13 cellular contexts compared by ENCODE assay signal in genomic region chr3:68088216-68088615, GRCh38.
A peak's percentile ranks its signal among the peaks of the same experiment; 100 is the strongest.
DNase-seq lines count a peak whose midpoint lies in the region; ATAC-seq and TF ChIP-seq lines count a peak whose summit lies in the region.
"Had no signal": no experiment of that assay in that cellular context is flagged by ENCODE, and none has a peak within 500 bp of the region (broad histone marks: within the 10 kb centered on the region; RNA-seq: fewer than 3 reads in every experiment).

No MANE protein-coding gene starts in this region.

- H4K20me1 ChIP-seq in BLaER1 treated with 17β-estradiol and CSF1 and Interleukin-3, amounts not matched to agents 10 nM and 100 nM: no peaks in the 10 kb centered on the region

- TF ChIP-seq CTCF in prostate gland (IDR thresholded peaks at IDR 0.05): no peak

- intact Hi-C loops in activated T-helper 1 cell treated with anti-CD3 and anti-CD28 coated beads, Interleukin-12 subunit alpha, Interleukin-12 subunit beta, Interleukin-2, Interleukin-4 antibody, amounts not matched to agents 30 ng/mL and 10 ng/mL and 1 ng/mL, durations not matched to agents 14 hours and 24 hours and 36 hours (cut with micrococcal nuclease): loop anchor here (1.0 to 2.0 kb wide), 2 partner anchors 23 to 31 kb away; no protein-coding TSS in a partner anchor
- intact Hi-C loops in prostate gland (cut with DNase I): no loop called here

- peak; percentile 48 to 77 for ATAC-seq in natural killer cell treated with Interleukin-12 subunit alpha and Interleukin-12 subunit beta and Interleukin-15 and Interleukin-18, amount 100 ng/mL, for 72 hours
- ATAC-seq in GM21447 (IDR thresholded peaks at IDR 0.05; ENCODE audit: unreplicated experiment) (no peak), HG02610 (IDR thresholded peaks at IDR 0.05; ENCODE audit: unreplicated experiment) (no peak), GM21528 (IDR thresholded peaks at IDR 0.05; ENCODE audit: low FRiP score, unreplicated experiment) (no peak)

- no peak overlapping the region for H3K4me3 ChIP-seq in BLaER1 treated with 17β-estradiol and CSF1 and Interleukin-3, amounts not matched to agents 10 nM and 100 nM
- no peak overlapping the region for H3K4me3 ChIP-seq in prostate gland

- H3K27me3 ChIP-seq in BLaER1 treated with 17β-estradiol and CSF1 and Interleukin-3, amounts not matched to agents 10 nM and 100 nM: no peaks in the 10 kb centered on the region
- no peaks in the 10 kb centered on the region for H3K27me3 ChIP-seq in prostate gland (replicated peaks; ENCODE audit: insufficient read depth)
- H3K27me3 ChIP-seq: neutrophil had no signal

- no peak for TF ChIP-seq POLR2A in prostate gland (IDR thresholded peaks at IDR 0.05)

- peaks cover 5% of the 10 kb centered on the region for H3K36me3 Mint-ChIP-seq in activated T-helper 1 cell treated with anti-CD3 and anti-CD28 coated beads, Interleukin-12 subunit alpha, Interleukin-12 subunit beta, Interleukin-2, Interleukin-4 antibody, amounts not matched to agents 30 ng/mL and 10 ng/mL and 1 ng/mL, durations not matched to agents 14 hours and 24 hours and 36 hours (ENCODE audit: low read depth)
- H3K36me3 Mint-ChIP-seq in natural killer cell treated with Interleukin-12 subunit alpha and Interleukin-12 subunit beta and Interleukin-15 and Interleukin-18, amount 100 ng/mL, for 72 hours: peaks cover 14% of the 10 kb centered on the region
- H3K36me3 Mint-ChIP-seq: brain had no signal

- H3K9me3 ChIP-seq in BLaER1 treated with 17β-estradiol and CSF1 and Interleukin-3, amounts not matched to agents 10 nM and 100 nM (replicated peaks in 1 of 11): no peaks in the 10 kb centered on the region
- H3K9me3 ChIP-seq in prostate gland: no peaks in the 10 kb centered on the region
- H3K9me3 ChIP-seq: neutrophil had no signal

- H3K9me3 Mint-ChIP-seq in activated T-helper 1 cell treated with anti-CD3 and anti-CD28 coated beads, Interleukin-12 subunit alpha, Interleukin-12 subunit beta, Interleukin-2, Interleukin-4 antibody, amounts not matched to agents 30 ng/mL and 10 ng/mL and 1 ng/mL, durations not matched to agents 14 hours and 24 hours and 36 hours: peaks cover 4% of the 10 kb centered on the region
- H3K9me3 Mint-ChIP-seq in natural killer cell treated with Interleukin-12 subunit alpha and Interleukin-12 subunit beta and Interleukin-15 and Interleukin-18, amount 100 ng/mL, for 72 hours: peaks cover 4% of the 10 kb centered on the region
- H3K9me3 Mint-ChIP-seq: brain had no signal

- H3K4me1 Mint-ChIP-seq in activated T-helper 1 cell treated with anti-CD3 and anti-CD28 coated beads, Interleukin-12 subunit alpha, Interleukin-12 subunit beta, Interleukin-2, Interleukin-4 antibody, amounts not matched to agents 30 ng/mL and 10 ng/mL and 1 ng/mL, durations not matched to agents 14 hours and 24 hours and 36 hours (ENCODE audit: low read depth): peaks cover 52% of the 10 kb centered on the region
- H3K4me1 Mint-ChIP-seq in natural killer cell treated with Interleukin-12 subunit alpha and Interleukin-12 subunit beta and Interleukin-15 and Interleukin-18, amount 100 ng/mL, for 72 hours (ENCODE audit: low read depth in 2 of 2): peaks cover 6 to 24% of the 10 kb centered on the region in 2 donors

- no peaks in the 10 kb centered on the region for H3K36me3 ChIP-seq in BLaER1 treated with 17β-estradiol and CSF1 and Interleukin-3, amounts not matched to agents 10 nM and 100 nM
- H3K36me3 ChIP-seq in prostate gland: no peaks in the 10 kb centered on the region
- H3K36me3 ChIP-seq: neutrophil had no signal

- 72% methylated on average over 3 of the region's 3 CpGs for WGBS in prostate gland

- H3K27ac Mint-ChIP-seq in activated T-helper 1 cell treated with anti-CD3 and anti-CD28 coated beads, Interleukin-12 subunit alpha, Interleukin-12 subunit beta, Interleukin-2, Interleukin-4 antibody, amounts not matched to agents 30 ng/mL and 10 ng/mL and 1 ng/mL, durations not matched to agents 14 hours and 24 hours and 36 hours: peak overlapping the region; percentile 59
- peak overlapping the region; percentile 82 to 93 for H3K27ac Mint-ChIP-seq in natural killer cell treated with Interleukin-12 subunit alpha and Interleukin-12 subunit beta and Interleukin-15 and Interleukin-18, amount 100 ng/mL, for 72 hours
- H3K27ac Mint-ChIP-seq: brain had no signal

- H3K4me3 Mint-ChIP-seq in activated T-helper 1 cell treated with anti-CD3 and anti-CD28 coated beads, Interleukin-12 subunit alpha, Interleukin-12 subunit beta, Interleukin-2, Interleukin-4 antibody, amounts not matched to agents 30 ng/mL and 10 ng/mL and 1 ng/mL, durations not matched to agents 14 hours and 24 hours and 36 hours: no peak overlapping the region
- peak overlapping the region; percentile 80 for H3K4me3 Mint-ChIP-seq in natural killer cell treated with Interleukin-12 subunit alpha and Interleukin-12 subunit beta and Interleukin-15 and Interleukin-18, amount 100 ng/mL, for 72 hours
- H3K4me3 Mint-ChIP-seq: brain had no signal

- peak overlapping the region in 9 of 11 experiments; percentile 19 to 55 (median 31); a peak in 13 of 22 replicates for H3K4me2 ChIP-seq in BLaER1 treated with 17β-estradiol and CSF1 and Interleukin-3, amounts not matched to agents 10 nM and 100 nM

- peaks cover 0 to 20% (median 8%) of the 10 kb centered on the region in 10 experiments; a peak in 14 of 20 replicates for H3K4me1 ChIP-seq in BLaER1 treated with 17β-estradiol and CSF1 and Interleukin-3, amounts not matched to agents 10 nM and 100 nM
- H3K4me1 ChIP-seq in prostate gland (replicated peaks): no peaks in the 10 kb centered on the region

- no peak overlapping the region for H3K9ac ChIP-seq in BLaER1 treated with 17β-estradiol and CSF1 and Interleukin-3, amounts not matched to agents 10 nM and 100 nM

- DNase-seq in NCI-H1105 treated with DMSO at 0.1 percent for 48 hours (lab: John Stamatoyannopoulos, UW) (peak; percentile 36), prostate gland (ENCODE audit: low spot score) (no peak)
- DNase-seq in activated T-helper 1 cell treated with anti-CD3 and anti-CD28 coated beads, Interleukin-12 subunit alpha, Interleukin-12 subunit beta, Interleukin-2, Interleukin-4 antibody, amounts not matched to agents 30 ng/mL and 10 ng/mL and 1 ng/mL, durations not matched to agents 14 hours and 24 hours and 36 hours (ENCODE audit: low spot score): peak; percentile 13
- no peak for DNase-seq in natural killer cell treated with Interleukin-12 subunit alpha and Interleukin-12 subunit beta and Interleukin-15 and Interleukin-18, amount 100 ng/mL, for 72 hours (ENCODE audit: low spot score)
- DNase-seq: KBM-7, NCI-H510A had no signal

- H3K27me3 Mint-ChIP-seq in activated T-helper 1 cell treated with anti-CD3 and anti-CD28 coated beads, Interleukin-12 subunit alpha, Interleukin-12 subunit beta, Interleukin-2, Interleukin-4 antibody, amounts not matched to agents 30 ng/mL and 10 ng/mL and 1 ng/mL, durations not matched to agents 14 hours and 24 hours and 36 hours (ENCODE audit: insufficient read depth): no peaks in the 10 kb centered on the region
- no peaks in the 10 kb centered on the region for H3K27me3 Mint-ChIP-seq in natural killer cell treated with Interleukin-12 subunit alpha and Interleukin-12 subunit beta and Interleukin-15 and Interleukin-18, amount 100 ng/mL, for 72 hours

- H3K27ac ChIP-seq in BLaER1 treated with 17β-estradiol and CSF1 and Interleukin-3, amounts not matched to agents 10 nM and 100 nM: no peak overlapping the region
- no peak overlapping the region for H3K27ac ChIP-seq in prostate gland
- H3K27ac ChIP-seq: C4-2B, neutrophil had no signal

Comparison
In these comparisons a context has a peak if more than half of its experiments do, and no peak if none do; other contexts are left out.
1. DNase-seq: peak in NCI-H1105 treated with DMSO at 0.1 percent for 48 hours (single experiment) and activated T-helper 1 cell treated with anti-CD3 and anti-CD28 coated beads, Interleukin-12 subunit alpha, Interleukin-12 subunit beta, Interleukin-2, Interleukin-4 antibody, amounts not matched to agents 30 ng/mL and 10 ng/mL and 1 ng/mL, durations not matched to agents 14 hours and 24 hours and 36 hours (single experiment); none in natural killer cell treated with Interleukin-12 subunit alpha and Interleukin-12 subunit beta and Interleukin-15 and Interleukin-18, amount 100 ng/mL, for 72 hours (single experiment) and prostate gland (single experiment).
2. ATAC-seq: peak in natural killer cell treated with Interleukin-12 subunit alpha and Interleukin-12 subunit beta and Interleukin-15 and Interleukin-18, amount 100 ng/mL, for 72 hours (2 of 2); none in GM21447 (single experiment), HG02610 (single experiment) and GM21528 (single experiment).